In genomic region chr7:86963599-86964230, GRCh38 we compare ENCODE assay signal across 11 cellular contexts.
DNase-seq lines count a peak whose midpoint lies in the region; ATAC-seq and TF ChIP-seq lines count a peak whose summit lies in the region.
"Had no signal": no experiment of that assay in that cellular context is flagged by ENCODE, and none has a peak within 500 bp of the region (broad histone marks: within the 10 kb centered on the region; RNA-seq: fewer than 3 reads in every experiment).

No MANE protein-coding gene starts in this region.

- no peaks in the 10 kb centered on the region for H3K9me3 Mint-ChIP-seq in activated CD4-positive, alpha-beta memory T cell treated with anti-CD3 and anti-CD28 coated beads for 36 hours
- H3K9me3 Mint-ChIP-seq in activated CD4-positive, alpha-beta memory T cell treated with anti-CD3 and anti-CD28 coated beads, Interleukin-2, amount 10 ng/mL, durations not matched to agents 7 days and 5 days, result no peaks in the 10 kb centered on the region

- no peaks in the 10 kb centered on the region for H3K36me3 ChIP-seq in smooth muscle cell (ENCODE audit: low read depth)
- no peaks in the 10 kb centered on the region for H3K36me3 ChIP-seq in testis (ENCODE audit: low read depth, missing control alignments)

- intact Hi-C loops in activated CD4-positive, alpha-beta memory T cell treated with anti-CD3 and anti-CD28 coated beads for 36 hours (cut with micrococcal nuclease), result no loop called here
- intact Hi-C loops in testis (cut with DNase I; ENCODE audit: low total_unique reads), result no loop called here

- peak overlapping the region; percentile 49 for H3K27ac ChIP-seq in smooth muscle cell (ENCODE audit: low read depth)
- no peak overlapping the region for H3K27ac ChIP-seq in testis
- H3K27ac ChIP-seq: parathyroid adenoma had no signal

- CTCF ChIA-PET in activated CD4-positive, alpha-beta memory T cell treated with anti-CD3 and anti-CD28 coated beads for 36 hours (lab: Charles Lee), result no interaction called here
- CTCF ChIA-PET in activated CD4-positive, alpha-beta memory T cell treated with anti-CD3 and anti-CD28 coated beads, Interleukin-2, amount 10 ng/mL, durations not matched to agents 7 days and 5 days (lab: Charles Lee), result no interaction called here

- TF ChIP-seq CTCF in smooth muscle cell (IDR thresholded peaks at IDR 0.05; ENCODE audit: borderline replicate concordance, insufficient read depth, poor library complexity, severe bottlenecking), result no peak
- no peak for TF ChIP-seq CTCF in testis (IDR thresholded peaks at IDR 0.05)

- no peaks in the 10 kb centered on the region for H3K4me1 Mint-ChIP-seq in activated CD4-positive, alpha-beta memory T cell treated with anti-CD3 and anti-CD28 coated beads for 36 hours (ENCODE audit: low read depth)
- H3K4me1 Mint-ChIP-seq in activated CD4-positive, alpha-beta memory T cell treated with anti-CD3 and anti-CD28 coated beads, Interleukin-2, amount 10 ng/mL, durations not matched to agents 7 days and 5 days, result no peaks in the 10 kb centered on the region

- H3K79me2 ChIP-seq in smooth muscle cell (ENCODE audit: low read depth), result peaks cover 27% of the 10 kb centered on the region
- H3K79me2 ChIP-seq: parathyroid adenoma had no signal

- H3K9me3 ChIP-seq in smooth muscle cell (replicated peaks; ENCODE audit: low read depth) (no peaks in the 10 kb centered on the region), testis (no peaks in the 10 kb centered on the region)

- peaks cover 42% of the 10 kb centered on the region for H3K4me1 ChIP-seq in smooth muscle cell (ENCODE audit: low read depth)
- H3K4me1 ChIP-seq in testis, result no peaks in the 10 kb centered on the region
- H3K4me1 ChIP-seq: parathyroid adenoma had no signal

- DNase-seq in activated CD4-positive, alpha-beta memory T cell treated with anti-CD3 and anti-CD28 coated beads for 36 hours, result peak; percentile 32
- no peak for DNase-seq in activated CD4-positive, alpha-beta memory T cell treated with anti-CD3 and anti-CD28 coated beads, Interleukin-2, amount 10 ng/mL, durations not matched to agents 7 days and 5 days
- DNase-seq in LoVo (ENCODE audit: low spot score) (peak; percentile 20), smooth muscle cell (lab: John Stamatoyannopoulos, UW; ENCODE audit: unreplicated experiment) (no peak), HuH-7 (ENCODE audit: low spot score) (no peak), testis (no peak)
- no peak for DNase-seq in stimulated activated CD4-positive, alpha-beta T cell treated with anti-CD3 and anti-CD28 coated beads, Interleukin-4, amount 100 ng/mL, for 24 hours
- DNase-seq: head of caudate nucleus, NCI-H2029 had no signal

- H3K4me3 ChIP-seq in smooth muscle cell, result no peak overlapping the region
- no peak overlapping the region for H3K4me3 ChIP-seq in testis

- H3K27me3 Mint-ChIP-seq in activated CD4-positive, alpha-beta memory T cell treated with anti-CD3 and anti-CD28 coated beads for 36 hours, result no peaks in the 10 kb centered on the region
- H3K27me3 Mint-ChIP-seq in activated CD4-positive, alpha-beta memory T cell treated with anti-CD3 and anti-CD28 coated beads, Interleukin-2, amount 10 ng/mL, durations not matched to agents 7 days and 5 days, result no peaks in the 10 kb centered on the region

- peaks cover 76% of the 10 kb centered on the region for H4K20me1 ChIP-seq in smooth muscle cell (ENCODE audit: low read depth)

- no peaks in the 10 kb centered on the region for H3K27me3 ChIP-seq in smooth muscle cell (ENCODE audit: low read depth)
- no peaks in the 10 kb centered on the region for H3K27me3 ChIP-seq in testis

- no peak for TF ChIP-seq POLR2A in testis (IDR thresholded peaks at IDR 0.05)

- no peak overlapping the region for H2AFZ ChIP-seq in smooth muscle cell (ENCODE audit: low read depth)
- H2AFZ ChIP-seq: parathyroid adenoma had no signal

- H3K9ac ChIP-seq in smooth muscle cell (ENCODE audit: low read depth), result no peak overlapping the region
- H3K9ac ChIP-seq: parathyroid adenoma had no signal

- no peaks in the 10 kb centered on the region for H3K36me3 Mint-ChIP-seq in activated CD4-positive, alpha-beta memory T cell treated with anti-CD3 and anti-CD28 coated beads for 36 hours
- H3K36me3 Mint-ChIP-seq in activated CD4-positive, alpha-beta memory T cell treated with anti-CD3 and anti-CD28 coated beads, Interleukin-2, amount 10 ng/mL, durations not matched to agents 7 days and 5 days (ENCODE audit: low read depth), result no peaks in the 10 kb centered on the region

- peak overlapping the region; percentile 44 for H3K4me2 ChIP-seq in smooth muscle cell

- no peak overlapping the region for H3K4me3 Mint-ChIP-seq in activated CD4-positive, alpha-beta memory T cell treated with anti-CD3 and anti-CD28 coated beads for 36 hours
- no peak overlapping the region for H3K4me3 Mint-ChIP-seq in activated CD4-positive, alpha-beta memory T cell treated with anti-CD3 and anti-CD28 coated beads, Interleukin-2, amount 10 ng/mL, durations not matched to agents 7 days and 5 days

- POLR2A ChIA-PET in activated CD4-positive, alpha-beta memory T cell treated with anti-CD3 and anti-CD28 coated beads for 36 hours (lab: Charles Lee), result no interaction called here
- POLR2A ChIA-PET in activated CD4-positive, alpha-beta memory T cell treated with anti-CD3 and anti-CD28 coated beads, Interleukin-2, amount 10 ng/mL, durations not matched to agents 7 days and 5 days (lab: Charles Lee), result no interaction called here

- 28% methylated on average over 2 of the region's 2 CpGs for WGBS in smooth muscle cell (ENCODE audit: low lambda C conversion rate)
- 50 to 63% methylated on average over 2 of the region's 2 CpGs for WGBS in testis, 2 donors

- ATAC-seq in HG02588 (IDR thresholded peaks at IDR 0.05; ENCODE audit: unreplicated experiment), result peak; percentile 70

- no peak overlapping the region for H3K27ac Mint-ChIP-seq in activated CD4-positive, alpha-beta memory T cell treated with anti-CD3 and anti-CD28 coated beads for 36 hours
- no peak overlapping the region for H3K27ac Mint-ChIP-seq in activated CD4-positive, alpha-beta memory T cell treated with anti-CD3 and anti-CD28 coated beads, Interleukin-2, amount 10 ng/mL, durations not matched to agents 7 days and 5 days

- H3F3A ChIP-seq in smooth muscle cell (ENCODE audit: low read depth), result no peaks in the 10 kb centered on the region

Comparison
In these comparisons a context has a peak if more than half of its experiments do, and no peak if none do; other contexts are left out.
1. DNase-seq: peak in activated CD4-positive, alpha-beta memory T cell treated with anti-CD3 and anti-CD28 coated beads for 36 hours (single experiment) and LoVo (single experiment); none in activated CD4-positive, alpha-beta memory T cell treated with anti-CD3 and anti-CD28 coated beads, Interleukin-2, amount 10 ng/mL, durations not matched to agents 7 days and 5 days (single experiment), smooth muscle cell (single experiment), stimulated activated CD4-positive, alpha-beta T cell treated with anti-CD3 and anti-CD28 coated beads, Interleukin-4, amount 100 ng/mL, for 24 hours (single experiment), HuH-7 (single experiment) and testis (single experiment).